Comparison of ENCODE assay signal across 20 cellular contexts in genomic region chr2:40271066-40271465, GRCh38.
DNase-seq lines count a peak whose midpoint lies in the region; ATAC-seq and TF ChIP-seq lines count a peak whose summit lies in the region.
"Had no signal": no experiment of that assay in that cellular context is flagged by ENCODE, and none has a peak within 500 bp of the region (broad histone marks: within the 10 kb centered on the region; RNA-seq: fewer than 3 reads in every experiment).

No MANE protein-coding gene starts in this region.

- WGBS in IMR-90 (ENCODE audit: extremely low coverage in 2 of 2, insufficient read length in 1 of 2), 2 experiments = 84 to 100% methylated on average over 1 to 5 of the region's 6 CpGs
- 72 to 79% methylated on average over 3 to 6 of the region's 6 CpGs for WGBS in endodermal cell (ENCODE audit: insufficient coverage in 1 of 2, insufficient read length in 1 of 2), 2 experiments

- H2AFZ ChIP-seq in IMR-90 (replicated peaks; ENCODE audit: low read length, poor library complexity) = no peak overlapping the region

- H3K9ac ChIP-seq in BLaER1 = no peak overlapping the region; the same call in 1 of the 2 replicates
- H3K9ac ChIP-seq in IMR-90 (ENCODE audit: low read depth, low read length) = no peak overlapping the region
- H3K9ac ChIP-seq in endodermal cell (ENCODE audit: extremely low read depth, low read length, poor library complexity, severe bottlenecking) = no peak overlapping the region

- peak overlapping the region; percentile 56 for H4K91ac ChIP-seq in IMR-90 (ENCODE audit: insufficient read depth, low read depth, low read length)

- dilution Hi-C loops in IMR-90 (cut with HindIII; ENCODE audit: low sequenced_read_pairs, unreplicated experiment) = no loop called here

- H3K14ac ChIP-seq in IMR-90 (replicated peaks; ENCODE audit: low read depth, low read length) = 0 out of 2 replicates have a peak overlapping the region, but pooled peaks have one; percentile 43

- H3K18ac ChIP-seq in IMR-90 (ENCODE audit: low read depth, low read length) = no peak overlapping the region

- peak overlapping the region; percentile 73 for H3K4ac ChIP-seq in IMR-90 (ENCODE audit: low read depth, low read length)

- H4K5ac ChIP-seq in IMR-90 (ENCODE audit: low read depth, low read length) = no peak overlapping the region

- H3K56ac ChIP-seq in IMR-90 (ENCODE audit: extremely low read depth, insufficient read depth, low read length) = 0 out of 2 replicates have a peak overlapping the region, but pooled peaks have one; percentile 21

- peak overlapping the region; percentile 73 for H3K4me2 ChIP-seq in BLaER1
- H3K4me2 ChIP-seq in IMR-90 (ENCODE audit: low read depth, low read length) = no peak overlapping the region

- H3K4me3 Mint-ChIP-seq in endodermal cell (no peak overlapping the region), nephron progenitor cell (no peak overlapping the region)
- H3K4me3 Mint-ChIP-seq in naive thymus-derived CD8-positive, alpha-beta T cell = no peak overlapping the region
- H3K4me3 Mint-ChIP-seq: CD4-positive, alpha-beta memory T cell; IgD-negative memory B cell had no signal

- CTCF ChIA-PET in IMR-90 (lab: Yijun Ruan, JAX) = no interaction called here

- H3K9me3 ChIP-seq in BLaER1 = no peaks in the 10 kb centered on the region
- H3K9me3 ChIP-seq in IMR-90 (ENCODE audit: control insufficient read depth, insufficient read depth, low read length) = no peaks in the 10 kb centered on the region
- no peaks in the 10 kb centered on the region for H3K9me3 ChIP-seq in endodermal cell (ENCODE audit: control insufficient read depth, low read length)
- no peaks in the 10 kb centered on the region for H3K9me3 ChIP-seq in breast epithelium
- H3K9me3 ChIP-seq: Caco-2, SJCRH30 had no signal

- H2BK20ac ChIP-seq in IMR-90 (ENCODE audit: low read depth, low read length) = peak overlapping the region; percentile 21; the same call in 1 of the 2 replicates

- TF ChIP-seq CTCF in IMR-90 (conservative IDR thresholded peaks at IDR 0.05; ENCODE audit: low read depth, low read length) = no peak
- TF ChIP-seq CTCF in endodermal cell (conservative IDR thresholded peaks at IDR 0.05) = no peak
- no peak for TF ChIP-seq CTCF in nephron progenitor cell (IDR thresholded peaks at IDR 0.05)
- no peak for TF ChIP-seq CTCF in breast epithelium (IDR thresholded peaks at IDR 0.05)

- H3K23ac ChIP-seq in IMR-90 (ENCODE audit: low read depth, low read length) = no peak overlapping the region

- H3K9me3 Mint-ChIP-seq in endodermal cell (no peaks in the 10 kb centered on the region), nephron progenitor cell (no peaks in the 10 kb centered on the region)
- H3K9me3 Mint-ChIP-seq in naive thymus-derived CD8-positive, alpha-beta T cell = peaks cover 0 to 3% (median 0%) of the 10 kb centered on the region in 9 donors
- H3K9me3 Mint-ChIP-seq: IgD-negative memory B cell had no signal

- H3K4me3 ChIP-seq in BLaER1 (no peak overlapping the region), IMR-90 (ENCODE audit: insufficient read depth, low read depth, low read length) (no peak overlapping the region), endodermal cell (ENCODE audit: low read length) (no peak overlapping the region), breast epithelium (no peak overlapping the region)
- H3K4me3 ChIP-seq: SJCRH30 had no signal

- H3K4me1 ChIP-seq in BLaER1 (peaks cover 58% of the 10 kb centered on the region), IMR-90 (ENCODE audit: control insufficient read depth, insufficient read depth, low read length) (peaks cover 9% of the 10 kb centered on the region), endodermal cell (ENCODE audit: control insufficient read depth, insufficient read depth, low read length) (peaks cover 7% of the 10 kb centered on the region), breast epithelium (no peaks in the 10 kb centered on the region)
- H3K4me1 ChIP-seq: Caco-2, SJCRH30 had no signal

- no peaks in the 10 kb centered on the region for H3K36me3 ChIP-seq in BLaER1
- no peaks in the 10 kb centered on the region for H3K36me3 ChIP-seq in IMR-90 (ENCODE audit: control insufficient read depth, insufficient read depth, low read length)
- H3K36me3 ChIP-seq in endodermal cell (ENCODE audit: control insufficient read depth, insufficient read depth, low read length) = no peaks in the 10 kb centered on the region
- H3K36me3 ChIP-seq in breast epithelium = no peaks in the 10 kb centered on the region
- H3K36me3 ChIP-seq: SJCRH30 had no signal

- no peak overlapping the region for H3K27ac Mint-ChIP-seq in endodermal cell
- H3K27ac Mint-ChIP-seq in nephron progenitor cell = peak overlapping the region; percentile 71
- no peak overlapping the region for H3K27ac Mint-ChIP-seq in naive thymus-derived CD8-positive, alpha-beta T cell
- H3K27ac Mint-ChIP-seq: CD4-positive, alpha-beta memory T cell; IgD-negative memory B cell had no signal

- H3K36me3 Mint-ChIP-seq in endodermal cell (ENCODE audit: low read depth) (no peaks in the 10 kb centered on the region), nephron progenitor cell (ENCODE audit: low read depth) (no peaks in the 10 kb centered on the region)
- no peaks in the 10 kb centered on the region for H3K36me3 Mint-ChIP-seq in naive thymus-derived CD8-positive, alpha-beta T cell
- H3K36me3 Mint-ChIP-seq: CD4-positive, alpha-beta memory T cell; IgD-negative memory B cell had no signal

- no peak for ATAC-seq in IMR-90 (ENCODE audit: low read depth)
- no peak for ATAC-seq in naive thymus-derived CD8-positive, alpha-beta T cell
- ATAC-seq: HCT116 had no signal

- no peak for TF ChIP-seq POLR2A in IMR-90 (IDR thresholded peaks at IDR 0.05; ENCODE audit: low read depth, low read length)
- TF ChIP-seq POLR2A in breast epithelium (IDR thresholded peaks at IDR 0.05) = no peak

- intact Hi-C loops in IMR-90 (cut with micrococcal nuclease) (no loop called here), posterior cingulate gyrus (cut with DNase I) (no loop called here), breast epithelium (cut with DNase I; ENCODE audit: low total_unique reads) (no loop called here)

- peaks cover 22 to 25% of the 10 kb centered on the region in 2 experiments for H3K79me1 ChIP-seq in IMR-90 (ENCODE audit: low read depth in 1 of 2, low read length in 2 of 2)

- peaks cover 11% of the 10 kb centered on the region; the same call in 1 of the 2 replicates for H3K9me1 ChIP-seq in IMR-90 (ENCODE audit: insufficient read depth, low read length)

- H3K27me3 Mint-ChIP-seq in endodermal cell (ENCODE audit: insufficient read depth) (no peaks in the 10 kb centered on the region), nephron progenitor cell (ENCODE audit: low read depth, poor library complexity) (peaks cover 4% of the 10 kb centered on the region)
- H3K27me3 Mint-ChIP-seq in naive thymus-derived CD8-positive, alpha-beta T cell = peaks cover 0 to 6% (median 0%) of the 10 kb centered on the region in 5 donors
- H3K27me3 Mint-ChIP-seq: CD4-positive, alpha-beta memory T cell; IgD-negative memory B cell had no signal

- peak overlapping the region; percentile 78 for H2AK5ac ChIP-seq in IMR-90 (ENCODE audit: low read depth, low read length)

- H2BK5ac ChIP-seq in IMR-90 (ENCODE audit: low read depth, low read length, poor library complexity, severe bottlenecking) = no peak overlapping the region

- H3K4me1 Mint-ChIP-seq in endodermal cell (peaks cover 40% of the 10 kb centered on the region), nephron progenitor cell (peaks cover 40% of the 10 kb centered on the region)
- H3K4me1 Mint-ChIP-seq in naive thymus-derived CD8-positive, alpha-beta T cell = no peaks in the 10 kb centered on the region
- H3K4me1 Mint-ChIP-seq: CD4-positive, alpha-beta memory T cell had no signal

- POLR2A ChIA-PET in IMR-90 (lab: Charles Lee; ENCODE audit: unreplicated experiment) = no interaction called here
- POLR2A ChIA-PET in naive thymus-derived CD8-positive, alpha-beta T cell (lab: Charles Lee) = no interaction called here

- H3K27me3 ChIP-seq in BLaER1 (no peaks in the 10 kb centered on the region), IMR-90 (ENCODE audit: control insufficient read depth, insufficient read depth, low read length) (no peaks in the 10 kb centered on the region), endodermal cell (ENCODE audit: control insufficient read depth, insufficient read depth, low read length, poor library complexity, severe bottlenecking) (no peaks in the 10 kb centered on the region), breast epithelium (no peaks in the 10 kb centered on the region)
- H3K27me3 ChIP-seq: SJCRH30 had no signal

- DNase-seq in IMR-90 = no peak
- peak; percentile 63 for DNase-seq in endodermal cell
- peak; percentile 61 for DNase-seq in nephron progenitor cell
- DNase-seq in posterior cingulate gyrus = no peak
- no peak for DNase-seq in breast epithelium (ENCODE audit: low spot score in 2 of 2)
- DNase-seq in naive thymus-derived CD8-positive, alpha-beta T cell = no peak
- DNase-seq: Caco-2; CD4-positive, alpha-beta memory T cell; DMS 273 treated with DMSO at 0.1 percent for 48 hours; DND-41; NCI-H1105; NCI-H146; NCI-H2029; NCI-H446; NCI-H526; OCI-M1; SJCRH30 had no signal

- no peaks in the 10 kb centered on the region for H4K20me1 ChIP-seq in BLaER1
- H4K20me1 ChIP-seq in IMR-90 (ENCODE audit: insufficient read depth, low read length) = no peaks in the 10 kb centered on the region

- no TSS peak for BruUV-seq in IMR-90 (replicated peaks; lab: Mats Ljungman, UMichigan)

- no peak overlapping the region for H2AK9ac ChIP-seq in IMR-90 (replicated peaks; ENCODE audit: low read depth, low read length, poor library complexity)

- peak overlapping the region; percentile 39 for H2BK120ac ChIP-seq in IMR-90 (ENCODE audit: low read depth, low read length)

- in situ Hi-C loops in IMR-90 (cut with MboI; ENCODE audit: low sequenced_read_pairs) = no loop called here

- peak overlapping the region in 1 of 2 experiments; percentile 5; a peak in 1 of 4 replicates for H4K8ac ChIP-seq in IMR-90 (ENCODE audit: low read depth in 2 of 2, low read length in 2 of 2)

- peak overlapping the region; percentile 45; the same call in 1 of the 2 replicates for H3K27ac ChIP-seq in BLaER1
- H3K27ac ChIP-seq in IMR-90 (ENCODE audit: insufficient read depth, low read length) = no peak overlapping the region
- no peak overlapping the region for H3K27ac ChIP-seq in endodermal cell (ENCODE audit: low read depth, low read length)
- no peak overlapping the region for H3K27ac ChIP-seq in breast epithelium
- H3K27ac ChIP-seq: SJCRH30 had no signal

- peak overlapping the region; percentile 59; the same call in 1 of the 3 replicates for H2BK15ac ChIP-seq in IMR-90 (ENCODE audit: low read depth, low read length)

- no peak for TF ChIP-seq RAD21 in IMR-90 (IDR thresholded peaks at IDR 0.05; ENCODE audit: low read length)

TF ChIP-seq in IMR-90, 13 proteins besides CTCF, POLR2A, EP300 and RAD21 (continues in another document):
- TF ChIP-seq NFE2L2 (IDR thresholded peaks at IDR 0.05; ENCODE audit: low read depth, low read length) = no peak
- no peak for TF ChIP-seq MAFK (IDR thresholded peaks at IDR 0.05; ENCODE audit: low read depth, low read length)
- no peak for TF ChIP-seq BHLHE40 (IDR thresholded peaks at IDR 0.05; ENCODE audit: low read depth, low read length)

Comparison
In these comparisons a context has a peak if more than half of its experiments do, and no peak if none do; other contexts are left out.
1. DNase-seq: peak in endodermal cell (single experiment) and nephron progenitor cell (single experiment); none in IMR-90 (single experiment), posterior cingulate gyrus (0 of 10), breast epithelium (0 of 2) and naive thymus-derived CD8-positive, alpha-beta T cell (0 of 10).